In the genomic region with DNA sequence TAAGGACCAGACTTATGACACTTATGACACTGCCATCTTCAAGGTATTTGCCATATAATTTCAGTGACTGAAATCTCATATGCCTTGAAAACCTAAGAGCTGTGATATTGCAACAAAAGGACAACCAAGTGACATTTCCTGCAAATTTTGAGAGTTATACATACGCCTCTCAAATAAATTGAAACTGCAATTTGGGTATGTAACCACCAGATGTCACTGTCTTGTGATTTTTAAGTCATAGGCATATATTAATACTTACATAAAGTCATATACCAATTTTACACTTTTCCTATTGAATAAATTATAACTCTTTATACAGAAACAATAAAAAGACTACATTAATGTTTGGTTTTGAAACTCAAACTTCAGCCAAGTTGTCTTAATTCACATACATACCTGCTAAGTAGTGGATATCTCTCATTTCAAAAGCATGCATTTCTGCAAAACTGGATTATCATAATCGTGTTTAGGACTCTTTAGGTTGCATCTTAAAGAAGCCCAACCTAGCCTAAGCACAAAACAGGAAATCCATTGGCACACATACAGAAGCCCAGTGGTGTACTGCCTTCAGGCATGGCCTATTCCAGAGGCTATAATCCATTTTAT, we compare ENCODE assay signal across 10 cellular contexts.
A peak's percentile ranks its signal among the peaks of the same experiment; 100 is the strongest.
DNase-seq lines count a peak whose midpoint lies in the region; ATAC-seq, FAIRE-seq and TF ChIP-seq lines count a peak whose summit lies in the region.
"Had no signal": no experiment of that assay in that cellular context is flagged by ENCODE, and none has a peak within 500 bp of the region (broad histone marks: within the 10 kb centered on the region; RNA-seq: fewer than 3 reads in every experiment).

No MANE protein-coding gene starts in this region.

- FAIRE-seq in D721Med (lab: Jason Lieb, UNC): no peak

- DNase-seq in D721Med (ENCODE audit: insufficient read length, low spot score): no peak
- DNase-seq in SKM-1 (lab: John Stamatoyannopoulos, UW; ENCODE audit: unreplicated experiment): peak; percentile 36
- DNase-seq in iPS DF 4.7 (ENCODE audit: extremely low read depth, low spot score): peak; percentile 22
- no peak for DNase-seq in HuH-7.5 (ENCODE audit: low spot score)
- DNase-seq in NCI-H1417 treated with DMSO at 0.1 percent for 48 hours (lab: John Stamatoyannopoulos, UW): no peak
- DNase-seq: caudate nucleus, NCI-H526 treated with DMSO at 0.1 percent for 48 hours had no signal

- TF ChIP-seq POLR2A in GM18505 (IDR thresholded peaks at IDR 0.05; ENCODE audit: borderline replicate concordance, extremely low read depth, insufficient read depth, insufficient read length): no peak

- ATAC-seq in HG02938 (IDR thresholded peaks at IDR 0.05; ENCODE audit: unreplicated experiment) (peak; percentile 65), GM18505 (IDR thresholded peaks at IDR 0.05; ENCODE audit: unreplicated experiment) (no peak), HG03025 (IDR thresholded peaks at IDR 0.05; ENCODE audit: low FRiP score, unreplicated experiment) (no peak)

- TF ChIP-seq CTCF in D721Med (IDR thresholded peaks at IDR 0.05; ENCODE audit: insufficient read depth, missing control alignments): peak; percentile 30

Comparison
In these comparisons a context has a peak if more than half of its experiments do, and no peak if none do; other contexts are left out.
1. DNase-seq: peak in SKM-1 (single experiment) and iPS DF 4.7 (single experiment); none in D721Med (single experiment), HuH-7.5 (single experiment) and NCI-H1417 treated with DMSO at 0.1 percent for 48 hours (single experiment).